ENCODE assay signal across 1 cellular context in the genomic region with DNA sequence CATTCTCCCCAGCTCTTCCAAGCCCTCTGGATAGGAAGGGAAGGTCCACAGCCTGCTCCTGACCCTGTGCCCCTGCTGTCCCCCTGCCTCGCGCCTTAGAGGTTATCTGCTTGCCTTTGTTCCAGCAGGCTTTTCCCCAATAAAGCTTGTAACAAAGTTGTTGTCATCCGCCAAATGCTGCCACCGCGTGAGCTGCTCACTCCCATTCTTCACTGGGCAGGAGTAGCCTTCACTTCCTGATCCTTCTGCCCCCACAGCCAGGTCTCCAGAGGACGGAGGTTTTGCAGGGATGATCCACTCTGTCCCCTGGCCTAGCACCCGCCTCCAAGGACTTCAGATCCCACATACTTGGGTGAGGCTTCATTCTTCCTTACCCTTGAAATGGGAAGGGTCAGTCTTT.
TF ChIP-seq lines count a peak whose summit lies in the region.

No MANE protein-coding gene starts in this region.

TF ChIP-seq in H1, 55 proteins besides CTCF, POLR2A, EP300 and RAD21:
- TF ChIP-seq EGR1 (IDR thresholded peaks at IDR 0.05; ENCODE audit: borderline replicate concordance, low read depth, low read length), result no peak
- no peak for TF ChIP-seq CTBP2 (IDR thresholded peaks at IDR 0.05; ENCODE audit: borderline replicate concordance, insufficient read depth, insufficient read length, low read length)
- TF ChIP-seq POU5F1 (IDR thresholded peaks at IDR 0.05; ENCODE audit: low read depth, low read length), result no peak
- no peak for TF ChIP-seq KDM5A (IDR thresholded peaks at IDR 0.05; ENCODE audit: low read length)
- TF ChIP-seq CHD1 (IDR thresholded peaks at IDR 0.05; ENCODE audit: low read depth, low read length), result no peak
- TF ChIP-seq RXRA (IDR thresholded peaks at IDR 0.05; ENCODE audit: insufficient read depth, low read depth, low read length), result no peak
- TF ChIP-seq SP1 (IDR thresholded peaks at IDR 0.05; ENCODE audit: low read depth, low read length), result no peak
- TF ChIP-seq KDM1A (IDR thresholded peaks at IDR 0.05; ENCODE audit: borderline replicate concordance, low read length), result no peak
- TF ChIP-seq GTF2F1 (IDR thresholded peaks at IDR 0.05; ENCODE audit: borderline replicate concordance, low read depth, low read length), result no peak
- no peak for TF ChIP-seq NANOG (IDR thresholded peaks at IDR 0.05; ENCODE audit: insufficient read depth, low read depth, low read length, poor library complexity, severe bottlenecking)
- no peak for TF ChIP-seq GABPA (IDR thresholded peaks at IDR 0.05; ENCODE audit: borderline replicate concordance, insufficient read depth, low read length)
- TF ChIP-seq, protein P1, sequence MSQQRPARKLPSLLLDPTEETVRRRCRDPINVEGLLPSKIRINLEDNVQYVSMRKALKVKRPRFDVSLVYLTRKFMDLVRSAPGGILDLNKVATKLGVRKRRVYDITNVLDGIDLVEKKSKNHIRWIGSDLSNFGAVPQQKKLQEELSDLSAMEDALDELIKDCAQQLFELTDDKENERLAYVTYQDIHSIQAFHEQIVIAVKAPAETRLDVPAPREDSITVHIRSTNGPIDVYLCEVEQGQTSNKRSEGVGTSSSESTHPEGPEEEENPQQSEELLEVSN (IDR thresholded peaks at IDR 0.05), result no peak
- TF ChIP-seq CHD2 (IDR thresholded peaks at IDR 0.05; ENCODE audit: low read length), result no peak
- TF ChIP-seq, protein P2, sequence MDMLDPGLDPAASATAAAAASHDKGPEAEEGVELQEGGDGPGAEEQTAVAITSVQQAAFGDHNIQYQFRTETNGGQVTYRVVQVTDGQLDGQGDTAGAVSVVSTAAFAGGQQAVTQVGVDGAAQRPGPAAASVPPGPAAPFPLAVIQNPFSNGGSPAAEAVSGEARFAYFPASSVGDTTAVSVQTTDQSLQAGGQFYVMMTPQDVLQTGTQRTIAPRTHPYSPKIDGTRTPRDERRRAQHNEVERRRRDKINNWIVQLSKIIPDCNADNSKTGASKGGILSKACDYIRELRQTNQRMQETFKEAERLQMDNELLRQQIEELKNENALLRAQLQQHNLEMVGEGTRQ (IDR thresholded peaks at IDR 0.05; ENCODE audit: low read length), result no peak
